In genomic region chr15:55266547-55266946, GRCh38 we compare ENCODE assay signal across 1 cellular context.
TF ChIP-seq lines count a peak whose summit lies in the region.

No MANE protein-coding gene starts in this region.

TF ChIP-seq in SK-N-SH, 30 proteins besides CTCF, POLR2A, EP300 and RAD21 (continued from another document):
- TF ChIP-seq ZBTB33 (IDR thresholded peaks at IDR 0.05; ENCODE audit: borderline replicate concordance, low read depth), result no peak
- TF ChIP-seq, protein P1, sequence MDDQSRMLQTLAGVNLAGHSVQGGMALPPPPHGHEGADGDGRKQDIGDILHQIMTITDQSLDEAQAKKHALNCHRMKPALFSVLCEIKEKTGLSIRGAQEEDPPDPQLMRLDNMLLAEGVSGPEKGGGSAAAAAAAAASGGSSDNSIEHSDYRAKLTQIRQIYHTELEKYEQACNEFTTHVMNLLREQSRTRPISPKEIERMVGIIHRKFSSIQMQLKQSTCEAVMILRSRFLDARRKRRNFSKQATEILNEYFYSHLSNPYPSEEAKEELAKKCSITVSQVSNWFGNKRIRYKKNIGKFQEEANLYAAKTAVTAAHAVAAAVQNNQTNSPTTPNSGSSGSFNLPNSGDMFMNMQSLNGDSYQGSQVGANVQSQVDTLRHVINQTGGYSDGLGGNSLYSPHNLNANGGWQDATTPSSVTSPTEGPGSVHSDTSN (IDR thresholded peaks at IDR 0.05), result no peak
- TF ChIP-seq GATA2 (CRISPR knock-in tag; IDR thresholded peaks at IDR 0.05), result no peak
- TF ChIP-seq USF1 (IDR thresholded peaks at IDR 0.05; ENCODE audit: borderline replicate concordance, low read depth), result no peak
- TF ChIP-seq, protein P2, sequence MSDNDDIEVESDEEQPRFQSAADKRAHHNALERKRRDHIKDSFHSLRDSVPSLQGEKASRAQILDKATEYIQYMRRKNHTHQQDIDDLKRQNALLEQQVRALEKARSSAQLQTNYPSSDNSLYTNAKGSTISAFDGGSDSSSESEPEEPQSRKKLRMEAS (IDR thresholded peaks at IDR 0.05; ENCODE audit: low read depth), result no peak
- TF ChIP-seq FOXJ3 (CRISPR knock-in tag; IDR thresholded peaks at IDR 0.05), result no peak
- TF ChIP-seq NFIC (IDR thresholded peaks at IDR 0.05; ENCODE audit: borderline replicate concordance), result no peak
- TF ChIP-seq ELF1 (IDR thresholded peaks at IDR 0.05), result no peak
- TF ChIP-seq FOSL2 (IDR thresholded peaks at IDR 0.05; ENCODE audit: borderline replicate concordance, low read depth), result no peak
- no peak for TF ChIP-seq YY1 (IDR thresholded peaks at IDR 0.05; ENCODE audit: low read depth)
